17 cellular contexts compared by ENCODE assay signal in the genomic region with DNA sequence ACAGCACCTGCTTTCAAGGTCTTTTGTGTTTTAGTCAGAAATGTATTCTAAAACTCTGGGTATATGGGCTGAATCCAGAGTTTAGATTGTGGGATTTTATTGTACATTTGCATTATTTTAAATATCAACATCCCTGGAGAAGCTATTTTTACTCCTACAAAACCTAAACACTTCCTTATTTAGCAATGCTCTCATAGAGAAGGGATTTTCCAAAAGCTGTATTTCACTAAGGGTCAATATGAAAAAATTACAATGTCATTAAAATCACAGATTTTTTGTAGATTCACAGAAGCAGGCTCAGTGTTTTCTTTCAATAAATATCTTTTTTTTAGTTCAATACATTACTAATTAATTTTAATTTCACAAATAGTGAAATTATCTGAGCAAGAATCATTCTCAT.
A peak's percentile ranks its signal among the peaks of the same experiment; 100 is the strongest.
DNase-seq lines count a peak whose midpoint lies in the region; ATAC-seq, FAIRE-seq and TF ChIP-seq lines count a peak whose summit lies in the region.
"Had no signal": no experiment of that assay in that cellular context is flagged by ENCODE, and none has a peak within 500 bp of the region (broad histone marks: within the 10 kb centered on the region; RNA-seq: fewer than 3 reads in every experiment).

No MANE protein-coding gene starts in this region.

- H3K36me3 ChIP-seq in left ventricle myocardium inferior (no peaks in the 10 kb centered on the region), heart left ventricle (no peaks in the 10 kb centered on the region), pancreas (no peaks in the 10 kb centered on the region), upper lobe of right lung (no peaks in the 10 kb centered on the region)

- DNase-seq in left ventricle myocardium inferior (no peak), heart left ventricle (no peak), pancreas (no peak), lower leg skin (ENCODE audit: low spot score in 2 of 2) (no peak), upper lobe of right lung (no peak), HuH-7.5 (ENCODE audit: low spot score) (no peak)
- DNase-seq: CD4-positive, CD25-positive, alpha-beta regulatory T cell; DMS153; DND-41; KG1; MM.1S; Right ventricle myocardium superior; RPMI8226 had no signal

- H3K27me3 ChIP-seq in left ventricle myocardium inferior (ENCODE audit: low read depth) (no peaks in the 10 kb centered on the region), heart left ventricle (no peaks in the 10 kb centered on the region), layer of hippocampus (ENCODE audit: control insufficient read depth, insufficient read depth, low read length) (no peaks in the 10 kb centered on the region), pancreas (no peaks in the 10 kb centered on the region), upper lobe of right lung (no peaks in the 10 kb centered on the region)

- H3K9me3 ChIP-seq in left ventricle myocardium inferior (replicated peaks) (no peaks in the 10 kb centered on the region), heart left ventricle (no peaks in the 10 kb centered on the region), pancreas (no peaks in the 10 kb centered on the region), upper lobe of right lung (no peaks in the 10 kb centered on the region)

- H3K36me3 Mint-ChIP-seq in brain: peaks cover 4% of the 10 kb centered on the region

- H3K9me3 Mint-ChIP-seq in brain: peaks cover 0 to 3% (median 0%) of the 10 kb centered on the region in 5 experiments

- intact Hi-C loops in left ventricle myocardium inferior (cut with micrococcal nuclease): no loop called here
- intact Hi-C loops in heart left ventricle (cut with DNase I): loop anchor here in 6 of 10 donors (5.0 to 10.0 kb wide), 3 partner anchors 133 to 243 kb away; no protein-coding TSS in a partner anchor
- intact Hi-C loops in pancreas (cut with DNase I): no loop called here
- intact Hi-C loops in lower leg skin (cut with DNase I; ENCODE audit: low total_unique reads): no loop called here
- intact Hi-C loops in upper lobe of right lung (cut with DNase I): no loop called here

- no peak overlapping the region for H3K4me3 Mint-ChIP-seq in brain
- H3K4me3 Mint-ChIP-seq: CD4-positive, CD25-positive, alpha-beta regulatory T cell had no signal

- no peak for FAIRE-seq in pancreas (lab: Jason Lieb, UNC)
- FAIRE-seq: GM19239 had no signal

- peak overlapping the region in 4 of 5 experiments; percentile 92 to 99 (median 94) for H3K27ac Mint-ChIP-seq in brain

- H3K4me3 ChIP-seq in left ventricle myocardium inferior (no peak overlapping the region), heart left ventricle (no peak overlapping the region), pancreas (no peak overlapping the region), lower leg skin (ENCODE audit: low read depth, poor library complexity, severe bottlenecking) (no peak overlapping the region), upper lobe of right lung (no peak overlapping the region)

- H3K4me1 ChIP-seq in left ventricle myocardium inferior (peaks cover 71% of the 10 kb centered on the region), heart left ventricle (peaks cover 0 to 58% (median 39%) of the 10 kb centered on the region in 12 donors), pancreas (peaks cover 9 to 26% (median 20%) of the 10 kb centered on the region in 3 donors), upper lobe of right lung (no peaks in the 10 kb centered on the region)

- TF ChIP-seq POLR2A in heart left ventricle (IDR thresholded peaks at IDR 0.05) (no peak), lower leg skin (IDR thresholded peaks at IDR 0.05) (no peak)

- ATAC-seq in heart left ventricle (no peak), pancreas (no peak), upper lobe of right lung (no peak)
- ATAC-seq: HCT116 had no signal

- peaks cover 87% of the 10 kb centered on the region for H3K4me1 Mint-ChIP-seq in brain

- peaks cover 3% of the 10 kb centered on the region for H3K27me3 Mint-ChIP-seq in brain
- H3K27me3 Mint-ChIP-seq: CD4-positive, CD25-positive, alpha-beta regulatory T cell had no signal

- peak overlapping the region; percentile 67 for H3K27ac ChIP-seq in left ventricle myocardium inferior (replicated peaks)
- H3K27ac ChIP-seq in heart left ventricle: peak overlapping the region in 5 of 12 donors; percentile 27 to 69 (median 48)
- peak overlapping the region; percentile 16 for H3K27ac ChIP-seq in layer of hippocampus (ENCODE audit: low read depth, low read length)
- H3K27ac ChIP-seq in pancreas: no peak overlapping the region
- no peak overlapping the region for H3K27ac ChIP-seq in upper lobe of right lung

- no peak for TF ChIP-seq CTCF in left ventricle myocardium inferior (IDR thresholded peaks at IDR 0.05; ENCODE audit: borderline replicate concordance)
- TF ChIP-seq CTCF in heart left ventricle (IDR thresholded peaks at IDR 0.05): no peak
- TF ChIP-seq CTCF in brain (conservative IDR thresholded peaks at IDR 0.05): no peak
- TF ChIP-seq CTCF in pancreas (IDR thresholded peaks at IDR 0.05): no peak
- no peak for TF ChIP-seq CTCF in lower leg skin (IDR thresholded peaks at IDR 0.05)
- TF ChIP-seq CTCF in upper lobe of right lung (IDR thresholded peaks at IDR 0.05): no peak

Comparison
In these comparisons a context has a peak if more than half of its experiments do, and no peak if none do; other contexts are left out.
1. intact Hi-C loops: an anchor here in heart left ventricle (5.0 to 10.0 kb wide); none called in left ventricle myocardium inferior, pancreas, lower leg skin and upper lobe of right lung.
2. H3K27ac ChIP-seq: peak in left ventricle myocardium inferior (single experiment) and layer of hippocampus (single experiment); none in pancreas (0 of 4) and upper lobe of right lung (single experiment).